ENCODE assay signal across 9 cellular contexts in genomic region chr19:12195501-12195860, GRCh38. TPM values are rescaled to one million over a fixed set of nuclear protein-coding genes. Genes with fewer than 3 reads are reported as not detected.
DNase-seq lines count a peak whose midpoint lies in the region; ATAC-seq and TF ChIP-seq lines count a peak whose summit lies in the region.
"Had no signal": no experiment of that assay in that cellular context is flagged by ENCODE, and none has a peak within 500 bp of the region (broad histone marks: within the 10 kb centered on the region; RNA-seq: fewer than 3 reads in every experiment).

No MANE protein-coding gene starts in this region.

- CTCF ChIA-PET in activated CD4-positive, alpha-beta T cell treated with anti-CD3 and anti-CD28 coated beads, Interleukin-2, amount 10 ng/mL, durations not matched to agents 7 days and 5 days (lab: Charles Lee) = no interaction called here

- H3K36me3 Mint-ChIP-seq in activated CD4-positive, alpha-beta T cell treated with anti-CD3 and anti-CD28 coated beads, Interleukin-2, amount 10 ng/mL, durations not matched to agents 7 days and 5 days (ENCODE audit: low read depth) = peaks cover 56% of the 10 kb centered on the region
- peaks cover 98% of the 10 kb centered on the region for H3K36me3 Mint-ChIP-seq in brain

- H3K9me3 Mint-ChIP-seq in activated CD4-positive, alpha-beta T cell treated with anti-CD3 and anti-CD28 coated beads, Interleukin-2, amount 10 ng/mL, durations not matched to agents 7 days and 5 days = peaks cover 46% of the 10 kb centered on the region
- peaks cover 52 to 93% (median 84%) of the 10 kb centered on the region in 5 experiments for H3K9me3 Mint-ChIP-seq in brain

- DNase-seq in activated CD4-positive, alpha-beta T cell treated with anti-CD3 and anti-CD28 coated beads, Interleukin-2, amount 10 ng/mL, durations not matched to agents 7 days and 5 days = no peak
- DNase-seq in activated CD4-positive, alpha-beta T cell treated with anti-CD3 and anti-CD28 coated beads for 4 hours = no peak
- DNase-seq in lower lobe of right lung = no peak
- DNase-seq in testis = no peak
- DNase-seq in NCI-H82 treated with DMSO at 0.1 percent for 48 hours (lab: John Stamatoyannopoulos, UW; ENCODE audit: unreplicated experiment) = no peak
- no peak for DNase-seq in COLO829 (ENCODE audit: low spot score)
- DNase-seq: SHP77 treated with DMSO at 0.1 percent for 48 hours had no signal

- 6 to 14% methylated on average over 11 of the region's 11 CpGs for WGBS in testis, 2 donors

- peak overlapping the region; percentile 71 for H3K27ac Mint-ChIP-seq in activated CD4-positive, alpha-beta T cell treated with anti-CD3 and anti-CD28 coated beads, Interleukin-2, amount 10 ng/mL, durations not matched to agents 7 days and 5 days
- H3K27ac Mint-ChIP-seq in brain = peak overlapping the region in 2 of 5 experiments; percentile 85 to 86

- no peaks in the 10 kb centered on the region for H3K27me3 Mint-ChIP-seq in activated CD4-positive, alpha-beta T cell treated with anti-CD3 and anti-CD28 coated beads, Interleukin-2, amount 10 ng/mL, durations not matched to agents 7 days and 5 days
- peaks cover 14% of the 10 kb centered on the region for H3K27me3 Mint-ChIP-seq in brain

- peak overlapping the region; percentile 64 for H3K4me3 Mint-ChIP-seq in activated CD4-positive, alpha-beta T cell treated with anti-CD3 and anti-CD28 coated beads, Interleukin-2, amount 10 ng/mL, durations not matched to agents 7 days and 5 days
- peak overlapping the region in 4 of 5 experiments; percentile 20 to 89 (median 84) for H3K4me3 Mint-ChIP-seq in brain

- POLR2A ChIA-PET in activated CD4-positive, alpha-beta T cell treated with anti-CD3 and anti-CD28 coated beads, Interleukin-2, amount 10 ng/mL, durations not matched to agents 7 days and 5 days (lab: Charles Lee) = no interaction called here

- peak in 1 of 2 donors; percentile 13 for ATAC-seq in lower lobe of right lung
- ATAC-seq in HG02798 (IDR thresholded peaks at IDR 0.05; ENCODE audit: poor library complexity, unreplicated experiment) = no peak

- TF ChIP-seq POLR2A in testis (IDR thresholded peaks at IDR 0.05) = no peak

- H3K4me3 ChIP-seq in lower lobe of right lung = peak overlapping the region; percentile 62
- peak overlapping the region; percentile 59 to 63 for H3K4me3 ChIP-seq in testis

- intact Hi-C loops in lower lobe of right lung (cut with DNase I) (no loop called here), testis (cut with DNase I; ENCODE audit: low total_unique reads) (no loop called here)

- no peaks in the 10 kb centered on the region for H3K27me3 ChIP-seq in lower lobe of right lung (ENCODE audit: low read depth)
- H3K27me3 ChIP-seq in testis = no peaks in the 10 kb centered on the region

- H3K4me1 ChIP-seq in lower lobe of right lung (peaks cover 7% of the 10 kb centered on the region), testis (no peaks in the 10 kb centered on the region)

- H3K9me3 ChIP-seq in lower lobe of right lung (peaks cover 64% of the 10 kb centered on the region), testis (no peaks in the 10 kb centered on the region)

- peaks cover 27% of the 10 kb centered on the region for H3K4me1 Mint-ChIP-seq in activated CD4-positive, alpha-beta T cell treated with anti-CD3 and anti-CD28 coated beads, Interleukin-2, amount 10 ng/mL, durations not matched to agents 7 days and 5 days
- no peaks in the 10 kb centered on the region for H3K4me1 Mint-ChIP-seq in brain

- peak overlapping the region; percentile 67 for H3K27ac ChIP-seq in lower lobe of right lung
- peak overlapping the region; percentile 42 to 82 for H3K27ac ChIP-seq in testis

- H3K36me3 ChIP-seq in lower lobe of right lung (peaks cover 9% of the 10 kb centered on the region), testis (ENCODE audit: low read depth, missing control alignments) (no peaks in the 10 kb centered on the region)

- TF ChIP-seq CTCF in brain (conservative IDR thresholded peaks at IDR 0.05) = no peak
- no peak for TF ChIP-seq CTCF in lower lobe of right lung (IDR thresholded peaks at IDR 0.05)
- TF ChIP-seq CTCF in testis (IDR thresholded peaks at IDR 0.05) = no peak

RNA-seq across cellular contexts. Expression of gene ZNF136, which starts 32.6 kb away (rescaled TPM):
- 10 to 100 TPM; 14.5 to 17.4 TPM for total RNA-seq in activated CD4-positive, alpha-beta T cell treated with anti-CD3 and anti-CD28 coated beads, Interleukin-2, amount 10 ng/mL, durations not matched to agents 7 days and 5 days
- polyA plus RNA-seq in brain (ENCODE audit: insufficient read depth, low read depth, low replicate concordance) = 2.9 TPM
- 14.9 TPM for total RNA-seq in lower lobe of right lung
- total RNA-seq in testis = 10 to 100 TPM; 14.6 to 18.7 TPM
- 7.9 TPM for polyA plus RNA-seq in testis (ENCODE audit: insufficient read depth, low read depth, low replicate concordance)

RNA-seq across cellular contexts. Expression of gene ZNF625, which starts 38.9 kb away (rescaled TPM):
- total RNA-seq in activated CD4-positive, alpha-beta T cell treated with anti-CD3 and anti-CD28 coated beads, Interleukin-2, amount 10 ng/mL, durations not matched to agents 7 days and 5 days = 1 to 10 TPM; 6.1 to 6.7 TPM
- polyA plus RNA-seq in brain (ENCODE audit: insufficient read depth, low read depth, low replicate concordance) (1.4 TPM), testis (ENCODE audit: insufficient read depth, low read depth, low replicate concordance) (1.4 TPM)
- total RNA-seq in lower lobe of right lung (8.4 TPM), testis (1 to 10 TPM; 6.5 to 8.2 TPM)

RNA-seq across cellular contexts. Expression of gene ZNF20, which starts 55.3 kb away (rescaled TPM):
- total RNA-seq in activated CD4-positive, alpha-beta T cell treated with anti-CD3 and anti-CD28 coated beads, Interleukin-2, amount 10 ng/mL, durations not matched to agents 7 days and 5 days = 1 to 10 TPM; 3.7 to 4.2 TPM
- polyA plus RNA-seq in brain (ENCODE audit: insufficient read depth, low read depth, low replicate concordance) (0.68 TPM), testis (ENCODE audit: insufficient read depth, low read depth, low replicate concordance) (10.9 TPM)
- total RNA-seq in lower lobe of right lung (6.6 TPM), testis (1 to 10 TPM; 7.5 to 8.9 TPM)
